Comparison of ENCODE assay signal across 1 cellular context in genomic region chr22:20656902-20657836, GRCh38.
TF ChIP-seq lines count a peak whose summit lies in the region.

No MANE protein-coding gene starts in this region.

TF ChIP-seq in K562, 482 proteins besides CTCF, POLR2A, EP300 and RAD21 (continued from another document and continues in another):
- TF ChIP-seq, protein P1, sequence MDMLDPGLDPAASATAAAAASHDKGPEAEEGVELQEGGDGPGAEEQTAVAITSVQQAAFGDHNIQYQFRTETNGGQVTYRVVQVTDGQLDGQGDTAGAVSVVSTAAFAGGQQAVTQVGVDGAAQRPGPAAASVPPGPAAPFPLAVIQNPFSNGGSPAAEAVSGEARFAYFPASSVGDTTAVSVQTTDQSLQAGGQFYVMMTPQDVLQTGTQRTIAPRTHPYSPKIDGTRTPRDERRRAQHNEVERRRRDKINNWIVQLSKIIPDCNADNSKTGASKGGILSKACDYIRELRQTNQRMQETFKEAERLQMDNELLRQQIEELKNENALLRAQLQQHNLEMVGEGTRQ (CRISPR knock-in tag; IDR thresholded peaks at IDR 0.05): no peak
- no peak for TF ChIP-seq KLF10 (CRISPR knock-in tag; IDR thresholded peaks at IDR 0.05)
- TF ChIP-seq TAF15 (IDR thresholded peaks at IDR 0.05; ENCODE audit: low read depth, low read length): no peak
- no peak for TF ChIP-seq ZNF282 (CRISPR knock-in tag; IDR thresholded peaks at IDR 0.05)
- TF ChIP-seq SOX6 (IDR thresholded peaks at IDR 0.05): no peak
- 0 out of 2 replicates have a peak, but pooled peaks have one; percentile 44 for TF ChIP-seq HMG20B (CRISPR knock-in tag; IDR thresholded peaks at IDR 0.05)
- no peak for TF ChIP-seq MCM5 (IDR thresholded peaks at IDR 0.05; ENCODE audit: low read depth)
- TF ChIP-seq ZNF764 (CRISPR knock-in tag; IDR thresholded peaks at IDR 0.05; ENCODE audit: low read depth): no peak
- TF ChIP-seq NCOA1 (IDR thresholded peaks at IDR 0.05; ENCODE audit: low read depth): no peak
- TF ChIP-seq, protein P2, sequence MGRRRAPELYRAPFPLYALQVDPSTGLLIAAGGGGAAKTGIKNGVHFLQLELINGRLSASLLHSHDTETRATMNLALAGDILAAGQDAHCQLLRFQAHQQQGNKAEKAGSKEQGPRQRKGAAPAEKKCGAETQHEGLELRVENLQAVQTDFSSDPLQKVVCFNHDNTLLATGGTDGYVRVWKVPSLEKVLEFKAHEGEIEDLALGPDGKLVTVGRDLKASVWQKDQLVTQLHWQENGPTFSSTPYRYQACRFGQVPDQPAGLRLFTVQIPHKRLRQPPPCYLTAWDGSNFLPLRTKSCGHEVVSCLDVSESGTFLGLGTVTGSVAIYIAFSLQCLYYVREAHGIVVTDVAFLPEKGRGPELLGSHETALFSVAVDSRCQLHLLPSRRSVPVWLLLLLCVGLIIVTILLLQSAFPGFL (CRISPR knock-in tag; IDR thresholded peaks at IDR 0.05): peak; percentile 90; the same call in 1 of the 2 replicates
- TF ChIP-seq GTF2F1 (IDR thresholded peaks at IDR 0.05; ENCODE audit: low read depth, low read length): peak; percentile 93; the same call in 1 of the 2 replicates
- peak; percentile 43; the same call in 1 of the 2 replicates for TF ChIP-seq ZFX (CRISPR knock-in tag; IDR thresholded peaks at IDR 0.05)
- peak; percentile 88; the same call in 1 of the 2 replicates for TF ChIP-seq BACH1 (tag; IDR thresholded peaks at IDR 0.05)
- no peak for TF ChIP-seq ZNF253 (CRISPR knock-in tag; conservative IDR thresholded peaks at IDR 0.05)
- TF ChIP-seq ZNF431 (CRISPR knock-in tag; IDR thresholded peaks at IDR 0.05): no peak
- no peak for TF ChIP-seq MEIS2 (IDR thresholded peaks at IDR 0.05; ENCODE audit: partially characterized antibody)
- TF ChIP-seq, protein P3, sequence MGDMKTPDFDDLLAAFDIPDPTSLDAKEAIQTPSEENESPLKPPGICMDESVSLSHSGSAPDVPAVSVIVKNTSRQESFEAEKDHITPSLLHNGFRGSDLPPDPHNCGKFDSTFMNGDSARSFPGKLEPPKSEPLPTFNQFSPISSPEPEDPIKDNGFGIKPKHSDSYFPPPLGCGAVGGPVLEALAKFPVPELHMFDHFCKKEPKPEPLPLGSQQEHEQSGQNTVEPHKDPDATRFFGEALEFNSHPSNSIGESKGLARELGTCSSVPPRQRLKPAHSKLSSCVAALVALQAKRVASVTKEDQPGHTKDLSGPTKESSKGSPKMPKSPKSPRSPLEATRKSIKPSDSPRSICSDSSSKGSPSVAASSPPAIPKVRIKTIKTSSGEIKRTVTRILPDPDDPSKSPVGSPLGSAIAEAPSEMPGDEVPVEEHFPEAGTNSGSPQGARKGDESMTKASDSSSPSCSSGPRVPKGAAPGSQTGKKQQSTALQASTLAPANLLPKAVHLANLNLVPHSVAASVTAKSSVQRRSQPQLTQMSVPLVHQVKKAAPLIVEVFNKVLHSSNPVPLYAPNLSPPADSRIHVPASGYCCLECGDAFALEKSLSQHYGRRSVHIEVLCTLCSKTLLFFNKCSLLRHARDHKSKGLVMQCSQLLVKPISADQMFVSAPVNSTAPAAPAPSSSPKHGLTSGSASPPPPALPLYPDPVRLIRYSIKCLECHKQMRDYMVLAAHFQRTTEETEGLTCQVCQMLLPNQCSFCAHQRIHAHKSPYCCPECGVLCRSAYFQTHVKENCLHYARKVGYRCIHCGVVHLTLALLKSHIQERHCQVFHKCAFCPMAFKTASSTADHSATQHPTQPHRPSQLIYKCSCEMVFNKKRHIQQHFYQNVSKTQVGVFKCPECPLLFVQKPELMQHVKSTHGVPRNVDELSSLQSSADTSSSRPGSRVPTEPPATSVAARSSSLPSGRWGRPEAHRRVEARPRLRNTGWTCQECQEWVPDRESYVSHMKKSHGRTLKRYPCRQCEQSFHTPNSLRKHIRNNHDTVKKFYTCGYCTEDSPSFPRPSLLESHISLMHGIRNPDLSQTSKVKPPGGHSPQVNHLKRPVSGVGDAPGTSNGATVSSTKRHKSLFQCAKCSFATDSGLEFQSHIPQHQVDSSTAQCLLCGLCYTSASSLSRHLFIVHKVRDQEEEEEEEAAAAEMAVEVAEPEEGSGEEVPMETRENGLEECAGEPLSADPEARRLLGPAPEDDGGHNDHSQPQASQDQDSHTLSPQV (IDR thresholded peaks at IDR 0.05): no peak
- TF ChIP-seq GATAD2A (IDR thresholded peaks at IDR 0.05): no peak
- TF ChIP-seq CHCHD3 (CRISPR knock-in tag; IDR thresholded peaks at IDR 0.05): peak; percentile 92
- TF ChIP-seq, protein P4, sequence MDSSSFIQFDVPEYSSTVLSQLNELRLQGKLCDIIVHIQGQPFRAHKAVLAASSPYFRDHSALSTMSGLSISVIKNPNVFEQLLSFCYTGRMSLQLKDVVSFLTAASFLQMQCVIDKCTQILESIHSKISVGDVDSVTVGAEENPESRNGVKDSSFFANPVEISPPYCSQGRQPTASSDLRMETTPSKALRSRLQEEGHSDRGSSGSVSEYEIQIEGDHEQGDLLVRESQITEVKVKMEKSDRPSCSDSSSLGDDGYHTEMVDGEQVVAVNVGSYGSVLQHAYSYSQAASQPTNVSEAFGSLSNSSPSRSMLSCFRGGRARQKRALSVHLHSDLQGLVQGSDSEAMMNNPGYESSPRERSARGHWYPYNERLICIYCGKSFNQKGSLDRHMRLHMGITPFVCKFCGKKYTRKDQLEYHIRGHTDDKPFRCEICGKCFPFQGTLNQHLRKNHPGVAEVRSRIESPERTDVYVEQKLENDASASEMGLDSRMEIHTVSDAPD (CRISPR knock-in tag; IDR thresholded peaks at IDR 0.05): no peak
- 0 out of 2 replicates have a peak, but pooled peaks have one; percentile 48 for TF ChIP-seq LARP7 (IDR thresholded peaks at IDR 0.05)
- no peak for TF ChIP-seq ZNF445 (CRISPR knock-in tag; IDR thresholded peaks at IDR 0.05; ENCODE audit: low read depth)
- peak in 1 of 2 experiments; percentile 49; a peak in 3 of 4 replicates for TF ChIP-seq MAZ (CRISPR knock-in tag; conservative IDR thresholded peaks at IDR 0.05 in 1 of 2, IDR thresholded peaks at IDR 0.05 in 1 of 2)
- no peak for TF ChIP-seq NFE2 (IDR thresholded peaks at IDR 0.05; ENCODE audit: low read depth)
- no peak for TF ChIP-seq DMBX1 (CRISPR knock-in tag; IDR thresholded peaks at IDR 0.05; ENCODE audit: borderline replicate concordance)
- no peak for TF ChIP-seq NCOA2 (IDR thresholded peaks at IDR 0.05; ENCODE audit: partially characterized antibody in 2 of 2)
- TF ChIP-seq, protein P5, sequence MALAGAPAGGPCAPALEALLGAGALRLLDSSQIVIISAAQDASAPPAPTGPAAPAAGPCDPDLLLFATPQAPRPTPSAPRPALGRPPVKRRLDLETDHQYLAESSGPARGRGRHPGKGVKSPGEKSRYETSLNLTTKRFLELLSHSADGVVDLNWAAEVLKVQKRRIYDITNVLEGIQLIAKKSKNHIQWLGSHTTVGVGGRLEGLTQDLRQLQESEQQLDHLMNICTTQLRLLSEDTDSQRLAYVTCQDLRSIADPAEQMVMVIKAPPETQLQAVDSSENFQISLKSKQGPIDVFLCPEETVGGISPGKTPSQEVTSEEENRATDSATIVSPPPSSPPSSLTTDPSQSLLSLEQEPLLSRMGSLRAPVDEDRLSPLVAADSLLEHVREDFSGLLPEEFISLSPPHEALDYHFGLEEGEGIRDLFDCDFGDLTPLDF (CRISPR knock-in tag; IDR thresholded peaks at IDR 0.05): no peak; the same call in 1 of the 2 replicates
- TF ChIP-seq SRF (CRISPR knock-in tag; IDR thresholded peaks at IDR 0.05): peak in 1 of 2 experiments; percentile 56; a peak in 1 of 4 replicates
- TF ChIP-seq KAT2B (IDR thresholded peaks at IDR 0.05; ENCODE audit: low read depth, low read length): no peak
- no peak for TF ChIP-seq ZNF133 (CRISPR knock-in tag; IDR thresholded peaks at IDR 0.05)
- TF ChIP-seq HNRNPL (IDR thresholded peaks at IDR 0.05; ENCODE audit: low read depth, low read length): peak; percentile 13; the same call in 1 of the 2 replicates
- TF ChIP-seq CREB3 (tag; conservative IDR thresholded peaks at IDR 0.05; ENCODE audit: low read depth): no peak
- TF ChIP-seq ARID3A (IDR thresholded peaks at IDR 0.05; ENCODE audit: borderline replicate concordance, low read depth, low read length): no peak
- TF ChIP-seq HNRNPH1 (optimal IDR thresholded peaks at IDR 0.05; ENCODE audit: low read depth, low read length): no peak
- peak; percentile 5; the same call in 1 of the 2 replicates for TF ChIP-seq ZNF668 (CRISPR knock-in tag; IDR thresholded peaks at IDR 0.05)
- no peak for TF ChIP-seq CCAR2 (IDR thresholded peaks at IDR 0.05; ENCODE audit: low read depth, low read length)
- TF ChIP-seq, protein P6, sequence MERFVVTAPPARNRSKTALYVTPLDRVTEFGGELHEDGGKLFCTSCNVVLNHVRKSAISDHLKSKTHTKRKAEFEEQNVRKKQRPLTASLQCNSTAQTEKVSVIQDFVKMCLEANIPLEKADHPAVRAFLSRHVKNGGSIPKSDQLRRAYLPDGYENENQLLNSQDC (CRISPR knock-in tag; IDR thresholded peaks at IDR 0.05): peak; percentile 87; the same call in 1 of the 2 replicates
- peak; percentile 92 for TF ChIP-seq ZNF584 (CRISPR knock-in tag; IDR thresholded peaks at IDR 0.05; ENCODE audit: low read depth)
- no peak for TF ChIP-seq RBM17 (IDR thresholded peaks at IDR 0.05; ENCODE audit: borderline replicate concordance, low read depth, low read length)
- peak; percentile 85; the same call in 1 of the 2 replicates for TF ChIP-seq FOXP1 (CRISPR knock-in tag; IDR thresholded peaks at IDR 0.05)
- no peak for TF ChIP-seq MEF2A (IDR thresholded peaks at IDR 0.05; ENCODE audit: control insufficient read depth, low read depth, low read length)
- no peak for TF ChIP-seq ZSCAN29 (IDR thresholded peaks at IDR 0.05)
- no peak; the same call in 1 of the 2 replicates for TF ChIP-seq STAT5B (CRISPR knock-in tag; IDR thresholded peaks at IDR 0.05)
- TF ChIP-seq CREM (IDR thresholded peaks at IDR 0.05; ENCODE audit: low read depth): no peak
- TF ChIP-seq ZNF699 (CRISPR knock-in tag; IDR thresholded peaks at IDR 0.05; ENCODE audit: insufficient replicate concordance): no peak
- TF ChIP-seq ZBTB7A (IDR thresholded peaks at IDR 0.05; ENCODE audit: borderline replicate concordance, control insufficient read depth, low read depth, low read length): no peak
- peak; percentile 2; the same call in 1 of the 2 replicates for TF ChIP-seq TSHZ1 (CRISPR knock-in tag; IDR thresholded peaks at IDR 0.05)
- peak; percentile 71 for TF ChIP-seq CHD2 (IDR thresholded peaks at IDR 0.05; ENCODE audit: low read depth, low read length)
- no peak for TF ChIP-seq FOXJ2 (tag; IDR thresholded peaks at IDR 0.05)
- TF ChIP-seq, protein P7, sequence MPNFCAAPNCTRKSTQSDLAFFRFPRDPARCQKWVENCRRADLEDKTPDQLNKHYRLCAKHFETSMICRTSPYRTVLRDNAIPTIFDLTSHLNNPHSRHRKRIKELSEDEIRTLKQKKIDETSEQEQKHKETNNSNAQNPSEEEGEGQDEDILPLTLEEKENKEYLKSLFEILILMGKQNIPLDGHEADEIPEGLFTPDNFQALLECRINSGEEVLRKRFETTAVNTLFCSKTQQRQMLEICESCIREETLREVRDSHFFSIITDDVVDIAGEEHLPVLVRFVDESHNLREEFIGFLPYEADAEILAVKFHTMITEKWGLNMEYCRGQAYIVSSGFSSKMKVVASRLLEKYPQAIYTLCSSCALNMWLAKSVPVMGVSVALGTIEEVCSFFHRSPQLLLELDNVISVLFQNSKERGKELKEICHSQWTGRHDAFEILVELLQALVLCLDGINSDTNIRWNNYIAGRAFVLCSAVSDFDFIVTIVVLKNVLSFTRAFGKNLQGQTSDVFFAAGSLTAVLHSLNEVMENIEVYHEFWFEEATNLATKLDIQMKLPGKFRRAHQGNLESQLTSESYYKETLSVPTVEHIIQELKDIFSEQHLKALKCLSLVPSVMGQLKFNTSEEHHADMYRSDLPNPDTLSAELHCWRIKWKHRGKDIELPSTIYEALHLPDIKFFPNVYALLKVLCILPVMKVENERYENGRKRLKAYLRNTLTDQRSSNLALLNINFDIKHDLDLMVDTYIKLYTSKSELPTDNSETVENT (CRISPR knock-in tag; IDR thresholded peaks at IDR 0.05): peak; percentile 98
- no peak for TF ChIP-seq SMC3 (conservative IDR thresholded peaks at IDR 0.05; ENCODE audit: insufficient read depth, low read depth, low read length)
- TF ChIP-seq NFE2L1 (tag; IDR thresholded peaks at IDR 0.05; ENCODE audit: borderline replicate concordance, low read depth): no peak
- peak; percentile 84 for TF ChIP-seq SUPT5H (IDR thresholded peaks at IDR 0.05)
